1 cellular context compared by ENCODE assay signal in the genomic region with DNA sequence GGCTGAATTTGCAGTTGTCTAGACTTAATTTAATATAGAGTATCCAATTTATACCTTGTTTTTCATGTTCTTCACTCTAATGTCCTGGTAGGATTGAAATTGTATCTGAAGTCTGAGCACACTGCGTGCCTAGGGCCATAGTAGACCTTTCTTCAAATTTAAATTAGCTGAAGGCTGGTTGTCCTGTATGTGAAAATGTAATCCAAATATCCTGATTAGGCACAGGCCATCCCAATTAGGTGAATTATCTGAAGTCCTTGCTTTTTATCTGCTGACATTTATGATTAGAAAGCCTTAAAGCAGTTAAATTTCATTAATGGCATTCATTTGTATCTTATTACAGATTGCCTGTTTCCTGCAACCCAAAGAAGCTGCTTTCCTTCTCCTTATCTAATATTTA.
TF ChIP-seq lines count a peak whose summit lies in the region.

No MANE protein-coding gene starts in this region.

TF ChIP-seq in WTC11, 78 proteins besides CTCF, POLR2A, EP300 and RAD21 (continued from another document):
- TF ChIP-seq, protein P1, sequence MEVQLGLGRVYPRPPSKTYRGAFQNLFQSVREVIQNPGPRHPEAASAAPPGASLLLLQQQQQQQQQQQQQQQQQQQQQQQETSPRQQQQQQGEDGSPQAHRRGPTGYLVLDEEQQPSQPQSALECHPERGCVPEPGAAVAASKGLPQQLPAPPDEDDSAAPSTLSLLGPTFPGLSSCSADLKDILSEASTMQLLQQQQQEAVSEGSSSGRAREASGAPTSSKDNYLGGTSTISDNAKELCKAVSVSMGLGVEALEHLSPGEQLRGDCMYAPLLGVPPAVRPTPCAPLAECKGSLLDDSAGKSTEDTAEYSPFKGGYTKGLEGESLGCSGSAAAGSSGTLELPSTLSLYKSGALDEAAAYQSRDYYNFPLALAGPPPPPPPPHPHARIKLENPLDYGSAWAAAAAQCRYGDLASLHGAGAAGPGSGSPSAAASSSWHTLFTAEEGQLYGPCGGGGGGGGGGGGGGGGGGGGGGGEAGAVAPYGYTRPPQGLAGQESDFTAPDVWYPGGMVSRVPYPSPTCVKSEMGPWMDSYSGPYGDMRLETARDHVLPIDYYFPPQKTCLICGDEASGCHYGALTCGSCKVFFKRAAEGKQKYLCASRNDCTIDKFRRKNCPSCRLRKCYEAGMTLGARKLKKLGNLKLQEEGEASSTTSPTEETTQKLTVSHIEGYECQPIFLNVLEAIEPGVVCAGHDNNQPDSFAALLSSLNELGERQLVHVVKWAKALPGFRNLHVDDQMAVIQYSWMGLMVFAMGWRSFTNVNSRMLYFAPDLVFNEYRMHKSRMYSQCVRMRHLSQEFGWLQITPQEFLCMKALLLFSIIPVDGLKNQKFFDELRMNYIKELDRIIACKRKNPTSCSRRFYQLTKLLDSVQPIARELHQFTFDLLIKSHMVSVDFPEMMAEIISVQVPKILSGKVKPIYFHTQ (CRISPR knock-in tag; IDR thresholded peaks at IDR 0.05): no peak
- TF ChIP-seq, protein P2, sequence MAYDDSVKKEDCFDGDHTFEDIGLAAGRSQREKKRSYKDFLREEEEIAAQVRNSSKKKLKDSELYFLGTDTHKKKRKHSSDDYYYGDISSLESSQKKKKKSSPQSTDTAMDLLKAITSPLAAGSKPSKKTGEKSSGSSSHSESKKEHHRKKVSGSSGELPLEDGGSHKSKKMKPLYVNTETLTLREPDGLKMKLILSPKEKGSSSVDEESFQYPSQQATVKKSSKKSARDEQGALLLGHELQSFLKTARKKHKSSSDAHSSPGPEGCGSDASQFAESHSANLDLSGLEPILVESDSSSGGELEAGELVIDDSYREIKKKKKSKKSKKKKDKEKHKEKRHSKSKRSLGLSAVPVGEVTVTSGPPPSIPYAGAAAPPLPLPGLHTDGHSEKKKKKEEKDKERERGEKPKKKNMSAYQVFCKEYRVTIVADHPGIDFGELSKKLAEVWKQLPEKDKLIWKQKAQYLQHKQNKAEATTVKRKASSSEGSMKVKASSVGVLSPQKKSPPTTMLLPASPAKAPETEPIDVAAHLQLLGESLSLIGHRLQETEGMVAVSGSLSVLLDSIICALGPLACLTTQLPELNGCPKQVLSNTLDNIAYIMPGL (CRISPR knock-in tag; IDR thresholded peaks at IDR 0.05): no peak
- no peak for TF ChIP-seq OVOL2 (CRISPR knock-in tag; IDR thresholded peaks at IDR 0.05; ENCODE audit: borderline replicate concordance)
- no peak for TF ChIP-seq SMAD3 (CRISPR knock-in tag; IDR thresholded peaks at IDR 0.05; ENCODE audit: borderline replicate concordance)
- TF ChIP-seq NR3C1 (CRISPR knock-in tag; conservative IDR thresholded peaks at IDR 0.05; ENCODE audit: low read depth): no peak
